1 cellular context compared by ENCODE assay signal in the genomic region with DNA sequence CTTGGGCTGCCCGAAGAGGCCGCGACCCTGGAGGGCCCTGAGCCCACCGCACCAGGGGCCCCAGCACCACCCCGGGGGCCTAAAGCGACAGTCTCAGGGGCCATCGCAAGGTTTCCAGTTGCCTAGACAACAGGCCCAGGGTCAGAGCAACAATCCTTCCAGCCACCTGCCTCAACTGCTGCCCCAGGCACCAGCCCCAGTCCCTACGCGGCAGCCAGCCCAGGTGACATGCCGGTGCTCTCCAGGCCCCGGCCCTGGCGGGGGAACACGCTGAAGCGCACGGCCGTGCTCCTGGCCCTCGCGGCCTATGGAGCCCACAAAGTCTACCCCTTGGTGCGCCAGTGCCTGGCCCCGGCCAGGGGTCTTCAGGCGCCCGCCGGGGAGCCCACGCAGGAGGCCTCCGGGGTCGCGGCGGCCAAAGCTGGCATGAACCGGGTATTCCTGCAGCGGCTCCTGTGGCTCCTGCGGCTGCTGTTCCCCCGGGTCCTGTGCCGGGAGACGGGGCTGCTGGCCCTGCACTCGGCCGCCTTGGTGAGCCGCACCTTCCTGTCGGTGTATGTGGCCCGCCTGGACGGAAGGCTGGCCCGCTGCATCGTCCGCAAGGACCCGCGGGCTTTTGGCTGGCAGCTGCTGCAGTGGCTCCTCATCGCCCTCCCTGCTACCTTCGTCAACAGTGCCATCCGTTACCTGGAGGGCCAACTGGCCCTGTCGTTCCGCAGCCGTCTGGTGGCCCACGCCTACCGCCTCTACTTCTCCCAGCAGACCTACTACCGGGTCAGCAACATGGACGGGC.
TF ChIP-seq lines count a peak whose summit lies in the region.

No MANE protein-coding gene starts in this region.

TF ChIP-seq in endothelial cell of umbilical vein, 7 proteins besides CTCF, POLR2A, EP300 and RAD21:
- TF ChIP-seq EZH2 (IDR thresholded peaks at IDR 0.05; ENCODE audit: borderline replicate concordance, low read depth, low read length, severe bottlenecking) (no peak), MYC (IDR thresholded peaks at IDR 0.05; ENCODE audit: low read depth, low read length) (no peak), GATA2 (IDR thresholded peaks at IDR 0.05; ENCODE audit: insufficient read depth, insufficient read length, low read depth, low read length) (no peak), MAX (IDR thresholded peaks at IDR 0.05; ENCODE audit: insufficient read depth, insufficient read length) (no peak), POLR2AphosphoS5 (IDR thresholded peaks at IDR 0.05; ENCODE audit: insufficient read depth, low read depth, low read length) (no peak), FOS (IDR thresholded peaks at IDR 0.05; ENCODE audit: borderline replicate concordance, insufficient read depth, low read length) (no peak), JUN (IDR thresholded peaks at IDR 0.05; ENCODE audit: borderline replicate concordance, insufficient read depth, insufficient read length, low read depth) (no peak)
